22 cellular contexts compared by ENCODE assay signal in genomic region chr1:166169182-166169581, GRCh38. TPM values are rescaled to one million over a fixed set of nuclear protein-coding genes. Genes with fewer than 3 reads are reported as not detected.
"Had no signal": no experiment of that assay in that cellular context is flagged by ENCODE, and none has a peak within 500 bp of the region (broad histone marks: within the 10 kb centered on the region; RNA-seq: fewer than 3 reads in every experiment).

No MANE protein-coding gene starts in this region.

- DNase-seq: activated CD4-positive, alpha-beta memory T cell treated with anti-CD3 and anti-CD28 coated beads for 36 hours; activated CD4-positive, alpha-beta T cell treated with anti-CD3 and anti-CD28 coated beads for 4 hours; activated CD8-positive, alpha-beta memory T cell treated with anti-CD3 and anti-CD28 coated beads, Interleukin-2, amount 50 U/mL, for 4 hours; activated effector memory CD4-positive, alpha-beta T cell treated with anti-CD3 and anti-CD28 coated beads, Interleukin-2, amount 50 U/mL, for 16 hours; activated naive CD4-positive, alpha-beta T cell treated with anti-CD3 and anti-CD28 coated beads, Interleukin-2, amount 10 ng/mL, durations not matched to agents 7 days and 5 days; activated T-cell treated with anti-CD3 and anti-CD28 coated beads, Interleukin-2, amount 50 U/mL, for 1 hour; dermis blood vessel endothelial cell; effector CD4-positive, alpha-beta T cell; left lung; lower lobe of right lung; mesenchymal stem cell; naive thymus-derived CD8-positive, alpha-beta T cell; stimulated activated CD4-positive, alpha-beta T cell treated with anti-CD3 and anti-CD28 coated beads, Interleukin-15, amount 100 ng/mL, for 24 hours; stimulated activated CD4-positive, alpha-beta T cell treated with anti-CD3 and anti-CD28 coated beads, Interleukin-2, amount 100 ng/mL, for 24 hours; stimulated activated naive CD4-positive, alpha-beta T cell; T-helper 9 cell; tibial artery; upper lobe of right lung had no signal

- H3K4me3 ChIP-seq: left lung, lower lobe of right lung, right atrium auricular region, suprapubic skin, tibial artery, upper lobe of right lung had no signal

- H3K27me3 ChIP-seq: right atrium auricular region, tibial artery, upper lobe of right lung had no signal

- H3K36me3 ChIP-seq: left lung, lower lobe of right lung, right atrium auricular region, suprapubic skin, tibial artery, upper lobe of right lung had no signal

- H3K9me3 ChIP-seq: left lung, lower lobe of right lung, right atrium auricular region, suprapubic skin, tibial artery, upper lobe of right lung had no signal

- ATAC-seq: lower lobe of right lung; naive thymus-derived CD8-positive, alpha-beta T cell; upper lobe of right lung had no signal

- H3K27ac ChIP-seq: left lung, lower lobe of right lung, right atrium auricular region, suprapubic skin, tibial artery, upper lobe of right lung, VCaP had no signal

RNA-seq across cellular contexts. Expression of gene FAM78B, which starts 2.4 kb away (rescaled TPM):
- total RNA-seq: epithelial cell of proximal tubule had no signal
